Comparison of ENCODE assay signal across 2 cellular contexts in genomic region chr19:55229145-55229788, GRCh38.
TF ChIP-seq lines count a peak whose summit lies in the region.

No MANE protein-coding gene starts in this region.

TF ChIP-seq in WTC11, 78 proteins besides CTCF, POLR2A, EP300 and RAD21 (continues in another document):
- no peak for TF ChIP-seq ZBTB43 (CRISPR knock-in tag; IDR thresholded peaks at IDR 0.05)
- TF ChIP-seq ZNF425 (CRISPR knock-in tag; conservative IDR thresholded peaks at IDR 0.05), result no peak
- no peak for TF ChIP-seq ATF1 (CRISPR knock-in tag; IDR thresholded peaks at IDR 0.05)
- TF ChIP-seq CDX4 (CRISPR knock-in tag; IDR thresholded peaks at IDR 0.05; ENCODE audit: borderline replicate concordance), result no peak
- TF ChIP-seq ZNF219 (CRISPR knock-in tag; IDR thresholded peaks at IDR 0.05; ENCODE audit: borderline replicate concordance), result no peak
- TF ChIP-seq ATF6 (CRISPR knock-in tag; IDR thresholded peaks at IDR 0.05), result no peak
- no peak for TF ChIP-seq NFE2L1 (CRISPR knock-in tag; IDR thresholded peaks at IDR 0.05)
- no peak for TF ChIP-seq GRHL2 (CRISPR knock-in tag; IDR thresholded peaks at IDR 0.05; ENCODE audit: insufficient replicate concordance, severe bottlenecking)
- TF ChIP-seq ZNF423 (CRISPR knock-in tag; IDR thresholded peaks at IDR 0.05), result no peak
- TF ChIP-seq MYBL2 (CRISPR knock-in tag; IDR thresholded peaks at IDR 0.05), result no peak
- TF ChIP-seq USF1 (CRISPR knock-in tag; IDR thresholded peaks at IDR 0.05), result no peak
- TF ChIP-seq SMAD3 (CRISPR knock-in tag; IDR thresholded peaks at IDR 0.05; ENCODE audit: borderline replicate concordance), result no peak
- no peak for TF ChIP-seq E2F1 (CRISPR knock-in tag; IDR thresholded peaks at IDR 0.05)
- no peak for TF ChIP-seq ESRRA (CRISPR knock-in tag; IDR thresholded peaks at IDR 0.05; ENCODE audit: borderline replicate concordance)

TF ChIP-seq in HepG2, 621 proteins besides CTCF, POLR2A, EP300 and RAD21:
- TF ChIP-seq AGO2 (optimal IDR thresholded peaks at IDR 0.05; ENCODE audit: low read depth, low read length) (peak; percentile 49), ZNF891 (CRISPR knock-in tag; IDR thresholded peaks at IDR 0.05) (0 out of 2 replicates have a peak, but pooled peaks have one; percentile 31), KLF12 (CRISPR knock-in tag; IDR thresholded peaks at IDR 0.05; ENCODE audit: borderline replicate concordance) (0 out of 2 replicates have a peak, but pooled peaks have one; percentile 48), ZNF235 (CRISPR knock-in tag; IDR thresholded peaks at IDR 0.05; ENCODE audit: borderline replicate concordance) (0 out of 2 replicates have a peak, but pooled peaks have one; percentile 56), ZNF800 (CRISPR knock-in tag; IDR thresholded peaks at IDR 0.05) (0 out of 2 replicates have a peak, but pooled peaks have one; percentile 22), ZNF772 (CRISPR knock-in tag; IDR thresholded peaks at IDR 0.05) (no peak), MXD1 (CRISPR knock-in tag; IDR thresholded peaks at IDR 0.05) (peak; percentile 13; the same call in 1 of the 2 replicates), PHF8 (CRISPR knock-in tag; IDR thresholded peaks at IDR 0.05) (0 out of 2 replicates have a peak, but pooled peaks have one; percentile 6), HNRNPL (IDR thresholded peaks at IDR 0.05; ENCODE audit: low read depth, low read length) (0 out of 2 replicates have a peak, but pooled peaks have one; percentile 11), NR2F2 (IDR thresholded peaks at IDR 0.05; ENCODE audit: borderline replicate concordance, low read depth) (no peak), NRL (CRISPR knock-in tag; IDR thresholded peaks at IDR 0.05; ENCODE audit: borderline replicate concordance) (peak; percentile 18; the same call in 1 of the 2 replicates), ZBTB7A (CRISPR knock-in tag; IDR thresholded peaks at IDR 0.05) (0 out of 2 replicates have a peak, but pooled peaks have one; percentile 4), SP4 (CRISPR knock-in tag; IDR thresholded peaks at IDR 0.05) (0 out of 2 replicates have a peak, but pooled peaks have one; percentile 11), DZIP1 (CRISPR knock-in tag; IDR thresholded peaks at IDR 0.05) (0 out of 2 replicates have a peak, but pooled peaks have one; percentile 40), ZBTB2 (CRISPR knock-in tag; IDR thresholded peaks at IDR 0.05; ENCODE audit: low read depth) (0 out of 2 replicates have a peak, but pooled peaks have one; percentile 33), EHMT2 (IDR thresholded peaks at IDR 0.05; ENCODE audit: borderline replicate concordance, low read depth, low read length) (no peak), HNRNPH1 (optimal IDR thresholded peaks at IDR 0.05; ENCODE audit: low read depth, low read length) (no peak), E2F1 (CRISPR knock-in tag; IDR thresholded peaks at IDR 0.05) (no peak), ZKSCAN1 (IDR thresholded peaks at IDR 0.05; ENCODE audit: low read length) (peak; percentile 42; the same call in 1 of the 2 replicates), HOXA7 (CRISPR knock-in tag; IDR thresholded peaks at IDR 0.05) (peak; percentile 55; the same call in 1 of the 2 replicates), ZNF839 (CRISPR knock-in tag; IDR thresholded peaks at IDR 0.05; ENCODE audit: borderline replicate concordance) (0 out of 2 replicates have a peak, but pooled peaks have one; percentile 13), ZNF317 (CRISPR knock-in tag; IDR thresholded peaks at IDR 0.05) (0 out of 2 replicates have a peak, but pooled peaks have one; percentile 27), MLLT10 (CRISPR knock-in tag; IDR thresholded peaks at IDR 0.05) (no peak), ETS1 (CRISPR knock-in tag; IDR thresholded peaks at IDR 0.05) (0 out of 2 replicates have a peak, but pooled peaks have one; percentile 27), REL (CRISPR knock-in tag; conservative IDR thresholded peaks at IDR 0.05) (0 out of 2 replicates have a peak, but pooled peaks have one; percentile 28), SRY (CRISPR knock-in tag; IDR thresholded peaks at IDR 0.05) (peak; percentile 83), ZNF773 (CRISPR knock-in tag; IDR thresholded peaks at IDR 0.05; ENCODE audit: borderline replicate concordance) (0 out of 2 replicates have a peak, but pooled peaks have one; percentile 45)
